8 cellular contexts compared by ENCODE assay signal in genomic region chrX:130268500-130269170, GRCh38. TPM values are rescaled to one million over a fixed set of nuclear protein-coding genes. Genes with fewer than 3 reads are reported as not detected.
DNase-seq lines count a peak whose midpoint lies in the region; ATAC-seq and TF ChIP-seq lines count a peak whose summit lies in the region.

A gene with protein sequence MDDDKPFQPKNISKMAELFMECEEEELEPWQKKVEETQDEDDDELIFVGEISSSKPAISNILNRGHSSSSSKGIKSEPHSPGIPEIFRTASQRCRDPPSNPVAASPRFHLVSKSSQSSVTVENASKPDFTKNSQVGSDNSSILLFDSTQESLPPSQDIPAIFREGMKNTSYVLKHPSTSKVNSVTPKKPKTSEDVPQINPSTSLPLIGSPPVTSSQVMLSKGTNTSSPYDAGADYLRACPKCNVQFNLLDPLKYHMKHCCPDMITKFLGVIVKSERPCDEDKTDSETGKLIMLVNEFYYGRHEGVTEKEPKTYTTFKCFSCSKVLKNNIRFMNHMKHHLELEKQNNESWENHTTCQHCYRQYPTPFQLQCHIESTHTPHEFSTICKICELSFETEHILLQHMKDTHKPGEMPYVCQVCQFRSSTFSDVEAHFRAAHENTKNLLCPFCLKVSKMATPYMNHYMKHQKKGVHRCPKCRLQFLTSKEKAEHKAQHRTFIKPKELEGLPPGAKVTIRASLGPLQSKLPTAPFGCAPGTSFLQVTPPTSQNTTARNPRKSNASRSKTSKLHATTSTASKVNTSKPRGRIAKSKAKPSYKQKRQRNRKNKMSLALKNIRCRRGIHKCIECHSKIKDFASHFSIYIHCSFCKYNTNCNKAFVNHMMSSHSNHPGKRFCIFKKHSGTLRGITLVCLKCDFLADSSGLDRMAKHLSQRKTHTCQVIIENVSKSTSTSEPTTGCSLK (minus strand): TSS chrX:130268899. CDS start chrX:130260449, 8,450 bp downstream.

- POLR2A ChIA-PET in BJ (lab: Charles Lee) = no interaction called here

- DNase-seq in BJ (ENCODE audit: low read depth) = peak; percentile 74
- DNase-seq in NCI-H446 treated with DMSO at 0.1 percent for 48 hours (lab: John Stamatoyannopoulos, UW) = peak; percentile 88
- DNase-seq in activated CD4-positive, alpha-beta T cell treated with anti-CD3 and anti-CD28 coated beads for 1 hour = peak; percentile 87
- DNase-seq in choroid plexus epithelial cell (ENCODE audit: low read depth) = peak; percentile 96
- peak; percentile 94 for DNase-seq in kidney tubule cell (ENCODE audit: low spot score)
- DNase-seq in stimulated activated CD4-positive, alpha-beta T cell treated with anti-CD3 and anti-CD28 coated beads, Interleukin-1b, Interleukin-23, amount 100 ng/mL, for 1 hour (ENCODE audit: low read depth in 2 of 2) = peak; percentile 79 to 81

- TF ChIP-seq CTCF in BJ (IDR thresholded peaks at IDR 0.05; ENCODE audit: insufficient read depth, low read depth, low read length) = peak; percentile 52
- peak; percentile 49 for TF ChIP-seq CTCF in choroid plexus epithelial cell (conservative IDR thresholded peaks at IDR 0.05; ENCODE audit: low read depth, low read length)

- no peaks in the 10 kb centered on the region for H3K27me3 ChIP-seq in BJ (ENCODE audit: control insufficient read depth, insufficient read depth, low read length)

- ATAC-seq in HG03432 (IDR thresholded peaks at IDR 0.05; ENCODE audit: unreplicated experiment) = peak; percentile 96

- H3K4me3 ChIP-seq in BJ (ENCODE audit: low read depth, low read length) (peak within 1 kb of the TSS; percentile 67), choroid plexus epithelial cell (ENCODE audit: low read depth, low read length) (peak within 1 kb of the TSS; percentile 71)

- TF ChIP-seq POLR2A in GM19193 (IDR thresholded peaks at IDR 0.05; ENCODE audit: extremely low read depth, insufficient read depth, insufficient read length) = peak; percentile 93

- CTCF ChIA-PET in BJ (lab: Yijun Ruan, JAX) = no interaction called here

- H3K36me3 ChIP-seq in BJ (ENCODE audit: control insufficient read depth, insufficient read depth, low read length) = no peaks in the 10 kb centered on the region

RNA-seq across cellular contexts. Expression of the gene that starts here (rescaled TPM):
- 2.1 and 4.2 TPM in 2 replicates for polyA plus RNA-seq in BJ (2011; rRNA removed)
- 2.6 and 3.6 TPM in 2 replicates for polyA minus RNA-seq in BJ (2011; rRNA and poly(A)+ RNA removed)

Comparison
In these comparisons a context has a peak if more than half of its experiments do, and no peak if none do; other contexts are left out.
1. Peak in every context shown above with its lines: DNase-seq, ATAC-seq and H3K4me3 ChIP-seq.